22 cellular contexts compared by ENCODE assay signal in genomic region chr5:26416911-26417310, GRCh38.
"Had no signal": no experiment of that assay in that cellular context is flagged by ENCODE, and none has a peak within 500 bp of the region (broad histone marks: within the 10 kb centered on the region; RNA-seq: fewer than 3 reads in every experiment).

No MANE protein-coding gene starts in this region.

- H3K27ac ChIP-seq: esophagus squamous epithelium, lower lobe of right lung, ovary, psoas muscle, skin epidermis, stomach, tibial artery had no signal

- H3K4me3 ChIP-seq: esophagus squamous epithelium, lower lobe of right lung, ovary, psoas muscle, skin epidermis, stomach, tibial artery had no signal

- ATAC-seq: effector memory CD8-positive, alpha-beta T cell; left ventricle myocardium superior; natural killer cell treated with Interleukin-12 subunit alpha and Interleukin-12 subunit beta and Interleukin-15 and Interleukin-18, amount 100 ng/mL, for 72 hours; psoas muscle; right cardiac atrium had no signal

- DNase-seq: cerebellar nuclear complex; cortex of kidney; effector memory CD8-positive, alpha-beta T cell; erythroblast; esophagus squamous epithelium; foreskin melanocyte; immature natural killer cell; islet precursor cell; left ventricle myocardium superior; lower lobe of right lung; naive B cell; nucleus accumbens; ovary; psoas muscle; stimulated activated CD4-positive, alpha-beta T cell treated with anti-CD3 and anti-CD28 coated beads, Interleukin-15, amount 100 ng/mL, for 24 hours; stimulated activated CD4-positive, alpha-beta T cell treated with anti-CD3 and anti-CD28 coated beads, Interleukin-2, amount 100 ng/mL, for 48 hours; stimulated activated naive CD4-positive, alpha-beta T cell treated with Interleukin-2 at 50 U/mL for 16 hours; stomach; tibial artery had no signal

- H3K9me3 ChIP-seq: lower lobe of right lung, psoas muscle, tibial artery had no signal

- H3K27me3 ChIP-seq: esophagus squamous epithelium, ovary, stomach, tibial artery had no signal

- H3K4me1 ChIP-seq: esophagus squamous epithelium, lower lobe of right lung, psoas muscle, stomach, tibial artery had no signal

- H3K36me3 ChIP-seq: esophagus squamous epithelium, lower lobe of right lung, ovary, stomach, tibial artery had no signal
